In the genomic region with DNA sequence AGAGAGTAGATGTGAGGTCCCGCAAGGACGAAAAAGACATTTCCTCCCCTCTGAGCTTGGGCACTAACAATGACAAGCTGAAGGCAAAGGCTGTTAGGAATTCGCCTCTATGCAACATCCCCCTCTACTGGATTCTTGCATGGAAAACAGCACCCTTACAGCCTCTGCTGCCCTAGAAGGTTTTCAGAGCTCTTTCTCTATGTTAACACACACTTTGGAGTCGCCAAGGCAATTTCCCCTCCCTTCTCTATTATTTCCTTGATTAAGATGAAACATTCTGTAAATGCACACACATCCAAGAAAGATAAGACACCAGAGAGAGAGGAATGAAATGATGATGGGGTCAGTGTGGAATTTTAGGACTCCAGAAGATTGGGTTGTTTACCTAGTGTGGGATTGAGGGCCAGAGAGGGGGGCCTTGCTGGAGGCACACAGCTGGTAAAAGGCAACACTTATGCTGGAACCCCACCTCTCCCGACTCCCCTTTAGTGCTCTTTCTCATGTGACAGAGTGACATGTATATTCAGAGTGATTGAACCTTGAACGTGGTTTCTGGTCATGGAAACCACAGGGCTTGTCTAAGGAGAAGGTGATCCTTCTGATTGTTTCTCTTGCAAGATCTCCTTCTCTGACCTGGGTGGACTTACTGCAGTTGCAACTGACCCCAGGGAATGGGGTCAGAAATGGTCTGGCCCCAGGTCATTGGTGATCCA, we compare ENCODE assay signal across 1 cellular context.
TF ChIP-seq lines count a peak whose summit lies in the region.

No MANE protein-coding gene starts in this region.

TF ChIP-seq in GM12878, 131 proteins besides CTCF, POLR2A, EP300 and RAD21 (continues in another document):
- peak; percentile 89 for TF ChIP-seq SMC3 (IDR thresholded peaks at IDR 0.05; ENCODE audit: borderline replicate concordance, low read length)
- TF ChIP-seq SREBF2 (IDR thresholded peaks at IDR 0.05; ENCODE audit: low read length) = no peak
- TF ChIP-seq, protein P1, sequence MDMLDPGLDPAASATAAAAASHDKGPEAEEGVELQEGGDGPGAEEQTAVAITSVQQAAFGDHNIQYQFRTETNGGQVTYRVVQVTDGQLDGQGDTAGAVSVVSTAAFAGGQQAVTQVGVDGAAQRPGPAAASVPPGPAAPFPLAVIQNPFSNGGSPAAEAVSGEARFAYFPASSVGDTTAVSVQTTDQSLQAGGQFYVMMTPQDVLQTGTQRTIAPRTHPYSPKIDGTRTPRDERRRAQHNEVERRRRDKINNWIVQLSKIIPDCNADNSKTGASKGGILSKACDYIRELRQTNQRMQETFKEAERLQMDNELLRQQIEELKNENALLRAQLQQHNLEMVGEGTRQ (IDR thresholded peaks at IDR 0.05; ENCODE audit: borderline replicate concordance, low read depth, low read length) = no peak
- TF ChIP-seq JUND (IDR thresholded peaks at IDR 0.05; ENCODE audit: low read depth, low read length) = no peak
- TF ChIP-seq SMAD1 (IDR thresholded peaks at IDR 0.05; ENCODE audit: low read depth, partially characterized antibody) = no peak
- no peak for TF ChIP-seq ZSCAN29 (IDR thresholded peaks at IDR 0.05)
- TF ChIP-seq SRF (IDR thresholded peaks at IDR 0.05; ENCODE audit: low read depth in 2 of 2, low read length in 2 of 2) = no peak
- no peak for TF ChIP-seq NBN (IDR thresholded peaks at IDR 0.05)
- TF ChIP-seq BMI1 (IDR thresholded peaks at IDR 0.05; ENCODE audit: borderline replicate concordance) = no peak
- TF ChIP-seq SPI1 (IDR thresholded peaks at IDR 0.05; ENCODE audit: borderline replicate concordance, insufficient read depth, low read depth, low read length) = 0 out of 2 replicates have a peak, but pooled peaks have one; percentile 5
- TF ChIP-seq, protein P2, sequence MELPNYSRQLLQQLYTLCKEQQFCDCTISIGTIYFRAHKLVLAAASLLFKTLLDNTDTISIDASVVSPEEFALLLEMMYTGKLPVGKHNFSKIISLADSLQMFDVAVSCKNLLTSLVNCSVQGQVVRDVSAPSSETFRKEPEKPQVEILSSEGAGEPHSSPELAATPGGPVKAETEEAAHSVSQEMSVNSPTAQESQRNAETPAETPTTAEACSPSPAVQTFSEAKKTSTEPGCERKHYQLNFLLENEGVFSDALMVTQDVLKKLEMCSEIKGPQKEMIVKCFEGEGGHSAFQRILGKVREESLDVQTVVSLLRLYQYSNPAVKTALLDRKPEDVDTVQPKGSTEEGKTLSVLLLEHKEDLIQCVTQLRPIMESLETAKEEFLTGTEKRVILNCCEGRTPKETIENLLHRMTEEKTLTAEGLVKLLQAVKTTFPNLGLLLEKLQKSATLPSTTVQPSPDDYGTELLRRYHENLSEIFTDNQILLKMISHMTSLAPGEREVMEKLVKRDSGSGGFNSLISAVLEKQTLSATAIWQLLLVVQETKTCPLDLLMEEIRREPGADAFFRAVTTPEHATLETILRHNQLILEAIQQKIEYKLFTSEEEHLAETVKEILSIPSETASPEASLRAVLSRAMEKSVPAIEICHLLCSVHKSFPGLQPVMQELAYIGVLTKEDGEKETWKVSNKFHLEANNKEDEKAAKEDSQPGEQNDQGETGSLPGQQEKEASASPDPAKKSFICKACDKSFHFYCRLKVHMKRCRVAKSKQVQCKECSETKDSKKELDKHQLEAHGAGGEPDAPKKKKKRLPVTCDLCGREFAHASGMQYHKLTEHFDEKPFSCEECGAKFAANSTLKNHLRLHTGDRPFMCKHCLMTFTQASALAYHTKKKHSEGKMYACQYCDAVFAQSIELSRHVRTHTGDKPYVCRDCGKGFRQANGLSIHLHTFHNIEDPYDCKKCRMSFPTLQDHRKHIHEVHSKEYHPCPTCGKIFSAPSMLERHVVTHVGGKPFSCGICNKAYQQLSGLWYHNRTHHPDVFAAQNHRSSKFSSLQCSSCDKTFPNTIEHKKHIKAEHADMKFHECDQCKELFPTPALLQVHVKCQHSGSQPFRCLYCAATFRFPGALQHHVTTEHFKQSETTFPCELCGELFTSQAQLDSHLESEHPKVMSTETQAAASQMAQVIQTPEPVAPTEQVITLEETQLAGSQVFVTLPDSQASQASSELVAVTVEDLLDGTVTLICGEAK (IDR thresholded peaks at IDR 0.05; ENCODE audit: borderline replicate concordance) = no peak
- TF ChIP-seq FOXM1 (IDR thresholded peaks at IDR 0.05; ENCODE audit: low read depth, low read length) = no peak
- no peak for TF ChIP-seq EED (IDR thresholded peaks at IDR 0.05; ENCODE audit: low read depth)
- TF ChIP-seq, protein P3, sequence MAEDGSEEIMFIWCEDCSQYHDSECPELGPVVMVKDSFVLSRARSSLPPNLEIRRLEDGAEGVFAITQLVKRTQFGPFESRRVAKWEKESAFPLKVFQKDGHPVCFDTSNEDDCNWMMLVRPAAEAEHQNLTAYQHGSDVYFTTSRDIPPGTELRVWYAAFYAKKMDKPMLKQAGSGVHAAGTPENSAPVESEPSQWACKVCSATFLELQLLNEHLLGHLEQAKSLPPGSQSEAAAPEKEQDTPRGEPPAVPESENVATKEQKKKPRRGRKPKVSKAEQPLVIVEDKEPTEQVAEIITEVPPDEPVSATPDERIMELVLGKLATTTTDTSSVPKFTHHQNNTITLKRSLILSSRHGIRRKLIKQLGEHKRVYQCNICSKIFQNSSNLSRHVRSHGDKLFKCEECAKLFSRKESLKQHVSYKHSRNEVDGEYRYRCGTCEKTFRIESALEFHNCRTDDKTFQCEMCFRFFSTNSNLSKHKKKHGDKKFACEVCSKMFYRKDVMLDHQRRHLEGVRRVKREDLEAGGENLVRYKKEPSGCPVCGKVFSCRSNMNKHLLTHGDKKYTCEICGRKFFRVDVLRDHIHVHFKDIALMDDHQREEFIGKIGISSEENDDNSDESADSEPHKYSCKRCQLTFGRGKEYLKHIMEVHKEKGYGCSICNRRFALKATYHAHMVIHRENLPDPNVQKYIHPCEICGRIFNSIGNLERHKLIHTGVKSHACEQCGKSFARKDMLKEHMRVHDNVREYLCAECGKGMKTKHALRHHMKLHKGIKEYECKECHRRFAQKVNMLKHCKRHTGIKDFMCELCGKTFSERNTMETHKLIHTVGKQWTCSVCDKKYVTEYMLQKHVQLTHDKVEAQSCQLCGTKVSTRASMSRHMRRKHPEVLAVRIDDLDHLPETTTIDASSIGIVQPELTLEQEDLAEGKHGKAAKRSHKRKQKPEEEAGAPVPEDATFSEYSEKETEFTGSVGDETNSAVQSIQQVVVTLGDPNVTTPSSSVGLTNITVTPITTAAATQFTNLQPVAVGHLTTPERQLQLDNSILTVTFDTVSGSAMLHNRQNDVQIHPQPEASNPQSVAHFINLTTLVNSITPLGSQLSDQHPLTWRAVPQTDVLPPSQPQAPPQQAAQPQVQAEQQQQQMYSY (CRISPR knock-in tag; IDR thresholded peaks at IDR 0.05) = no peak
- TF ChIP-seq BHLHE40 (IDR thresholded peaks at IDR 0.05; ENCODE audit: borderline replicate concordance in 1 of 2, low read depth in 2 of 2, low read length in 1 of 2) = peak in 1 of 2 experiments; percentile 13; a peak in 1 of 4 replicates
- no peak for TF ChIP-seq ZZZ3 (IDR thresholded peaks at IDR 0.05; ENCODE audit: control insufficient read depth, insufficient read length, low read depth)
- TF ChIP-seq, protein P4, sequence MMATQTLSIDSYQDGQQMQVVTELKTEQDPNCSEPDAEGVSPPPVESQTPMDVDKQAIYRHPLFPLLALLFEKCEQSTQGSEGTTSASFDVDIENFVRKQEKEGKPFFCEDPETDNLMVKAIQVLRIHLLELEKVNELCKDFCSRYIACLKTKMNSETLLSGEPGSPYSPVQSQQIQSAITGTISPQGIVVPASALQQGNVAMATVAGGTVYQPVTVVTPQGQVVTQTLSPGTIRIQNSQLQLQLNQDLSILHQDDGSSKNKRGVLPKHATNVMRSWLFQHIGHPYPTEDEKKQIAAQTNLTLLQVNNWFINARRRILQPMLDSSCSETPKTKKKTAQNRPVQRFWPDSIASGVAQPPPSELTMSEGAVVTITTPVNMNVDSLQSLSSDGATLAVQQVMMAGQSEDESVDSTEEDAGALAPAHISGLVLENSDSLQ (IDR thresholded peaks at IDR 0.05) = 0 out of 2 replicates have a peak, but pooled peaks have one; percentile 22
- TF ChIP-seq ASH2L (IDR thresholded peaks at IDR 0.05; ENCODE audit: borderline replicate concordance, low read depth) = no peak
- no peak for TF ChIP-seq PAX5 (IDR thresholded peaks at IDR 0.05; ENCODE audit: borderline replicate concordance, low read depth, low read length)
- TF ChIP-seq, protein P5, sequence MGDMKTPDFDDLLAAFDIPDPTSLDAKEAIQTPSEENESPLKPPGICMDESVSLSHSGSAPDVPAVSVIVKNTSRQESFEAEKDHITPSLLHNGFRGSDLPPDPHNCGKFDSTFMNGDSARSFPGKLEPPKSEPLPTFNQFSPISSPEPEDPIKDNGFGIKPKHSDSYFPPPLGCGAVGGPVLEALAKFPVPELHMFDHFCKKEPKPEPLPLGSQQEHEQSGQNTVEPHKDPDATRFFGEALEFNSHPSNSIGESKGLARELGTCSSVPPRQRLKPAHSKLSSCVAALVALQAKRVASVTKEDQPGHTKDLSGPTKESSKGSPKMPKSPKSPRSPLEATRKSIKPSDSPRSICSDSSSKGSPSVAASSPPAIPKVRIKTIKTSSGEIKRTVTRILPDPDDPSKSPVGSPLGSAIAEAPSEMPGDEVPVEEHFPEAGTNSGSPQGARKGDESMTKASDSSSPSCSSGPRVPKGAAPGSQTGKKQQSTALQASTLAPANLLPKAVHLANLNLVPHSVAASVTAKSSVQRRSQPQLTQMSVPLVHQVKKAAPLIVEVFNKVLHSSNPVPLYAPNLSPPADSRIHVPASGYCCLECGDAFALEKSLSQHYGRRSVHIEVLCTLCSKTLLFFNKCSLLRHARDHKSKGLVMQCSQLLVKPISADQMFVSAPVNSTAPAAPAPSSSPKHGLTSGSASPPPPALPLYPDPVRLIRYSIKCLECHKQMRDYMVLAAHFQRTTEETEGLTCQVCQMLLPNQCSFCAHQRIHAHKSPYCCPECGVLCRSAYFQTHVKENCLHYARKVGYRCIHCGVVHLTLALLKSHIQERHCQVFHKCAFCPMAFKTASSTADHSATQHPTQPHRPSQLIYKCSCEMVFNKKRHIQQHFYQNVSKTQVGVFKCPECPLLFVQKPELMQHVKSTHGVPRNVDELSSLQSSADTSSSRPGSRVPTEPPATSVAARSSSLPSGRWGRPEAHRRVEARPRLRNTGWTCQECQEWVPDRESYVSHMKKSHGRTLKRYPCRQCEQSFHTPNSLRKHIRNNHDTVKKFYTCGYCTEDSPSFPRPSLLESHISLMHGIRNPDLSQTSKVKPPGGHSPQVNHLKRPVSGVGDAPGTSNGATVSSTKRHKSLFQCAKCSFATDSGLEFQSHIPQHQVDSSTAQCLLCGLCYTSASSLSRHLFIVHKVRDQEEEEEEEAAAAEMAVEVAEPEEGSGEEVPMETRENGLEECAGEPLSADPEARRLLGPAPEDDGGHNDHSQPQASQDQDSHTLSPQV (IDR thresholded peaks at IDR 0.05) = 0 out of 2 replicates have a peak, but pooled peaks have one; percentile 46
- TF ChIP-seq ZNF24 (IDR thresholded peaks at IDR 0.05) = 0 out of 2 replicates have a peak, but pooled peaks have one; percentile 6
- TF ChIP-seq IKZF1 (conservative IDR thresholded peaks at IDR 0.05) = peak; percentile 29
- TF ChIP-seq MEF2B (IDR thresholded peaks at IDR 0.05; ENCODE audit: partially characterized antibody, poor library complexity, severe bottlenecking) = no peak
- TF ChIP-seq, protein P6, sequence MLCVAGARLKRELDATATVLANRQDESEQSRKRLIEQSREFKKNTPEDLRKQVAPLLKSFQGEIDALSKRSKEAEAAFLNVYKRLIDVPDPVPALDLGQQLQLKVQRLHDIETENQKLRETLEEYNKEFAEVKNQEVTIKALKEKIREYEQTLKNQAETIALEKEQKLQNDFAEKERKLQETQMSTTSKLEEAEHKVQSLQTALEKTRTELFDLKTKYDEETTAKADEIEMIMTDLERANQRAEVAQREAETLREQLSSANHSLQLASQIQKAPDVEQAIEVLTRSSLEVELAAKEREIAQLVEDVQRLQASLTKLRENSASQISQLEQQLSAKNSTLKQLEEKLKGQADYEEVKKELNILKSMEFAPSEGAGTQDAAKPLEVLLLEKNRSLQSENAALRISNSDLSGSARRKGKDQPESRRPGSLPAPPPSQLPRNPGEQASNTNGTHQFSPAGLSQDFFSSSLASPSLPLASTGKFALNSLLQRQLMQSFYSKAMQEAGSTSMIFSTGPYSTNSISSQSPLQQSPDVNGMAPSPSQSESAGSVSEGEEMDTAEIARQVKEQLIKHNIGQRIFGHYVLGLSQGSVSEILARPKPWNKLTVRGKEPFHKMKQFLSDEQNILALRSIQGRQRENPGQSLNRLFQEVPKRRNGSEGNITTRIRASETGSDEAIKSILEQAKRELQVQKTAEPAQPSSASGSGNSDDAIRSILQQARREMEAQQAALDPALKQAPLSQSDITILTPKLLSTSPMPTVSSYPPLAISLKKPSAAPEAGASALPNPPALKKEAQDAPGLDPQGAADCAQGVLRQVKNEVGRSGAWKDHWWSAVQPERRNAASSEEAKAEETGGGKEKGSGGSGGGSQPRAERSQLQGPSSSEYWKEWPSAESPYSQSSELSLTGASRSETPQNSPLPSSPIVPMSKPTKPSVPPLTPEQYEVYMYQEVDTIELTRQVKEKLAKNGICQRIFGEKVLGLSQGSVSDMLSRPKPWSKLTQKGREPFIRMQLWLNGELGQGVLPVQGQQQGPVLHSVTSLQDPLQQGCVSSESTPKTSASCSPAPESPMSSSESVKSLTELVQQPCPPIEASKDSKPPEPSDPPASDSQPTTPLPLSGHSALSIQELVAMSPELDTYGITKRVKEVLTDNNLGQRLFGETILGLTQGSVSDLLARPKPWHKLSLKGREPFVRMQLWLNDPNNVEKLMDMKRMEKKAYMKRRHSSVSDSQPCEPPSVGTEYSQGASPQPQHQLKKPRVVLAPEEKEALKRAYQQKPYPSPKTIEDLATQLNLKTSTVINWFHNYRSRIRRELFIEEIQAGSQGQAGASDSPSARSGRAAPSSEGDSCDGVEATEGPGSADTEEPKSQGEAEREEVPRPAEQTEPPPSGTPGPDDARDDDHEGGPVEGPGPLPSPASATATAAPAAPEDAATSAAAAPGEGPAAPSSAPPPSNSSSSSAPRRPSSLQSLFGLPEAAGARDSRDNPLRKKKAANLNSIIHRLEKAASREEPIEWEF (IDR thresholded peaks at IDR 0.05; ENCODE audit: insufficient replicate concordance, low read depth, low read length) = no peak
- no peak for TF ChIP-seq ZNF217 (IDR thresholded peaks at IDR 0.05)
- TF ChIP-seq WRNIP1 (IDR thresholded peaks at IDR 0.05; ENCODE audit: borderline replicate concordance, low read depth, low read length) = 0 out of 2 replicates have a peak, but pooled peaks have one; percentile 48
- TF ChIP-seq NFIC (IDR thresholded peaks at IDR 0.05; ENCODE audit: low read depth, low read length) = no peak
- TF ChIP-seq SMARCA5 (IDR thresholded peaks at IDR 0.05) = peak; percentile 38; the same call in 1 of the 2 replicates
- no peak for TF ChIP-seq NR2C1 (IDR thresholded peaks at IDR 0.05)
- no peak for TF ChIP-seq ZBED1 (IDR thresholded peaks at IDR 0.05; ENCODE audit: borderline replicate concordance)
- TF ChIP-seq, protein P7, sequence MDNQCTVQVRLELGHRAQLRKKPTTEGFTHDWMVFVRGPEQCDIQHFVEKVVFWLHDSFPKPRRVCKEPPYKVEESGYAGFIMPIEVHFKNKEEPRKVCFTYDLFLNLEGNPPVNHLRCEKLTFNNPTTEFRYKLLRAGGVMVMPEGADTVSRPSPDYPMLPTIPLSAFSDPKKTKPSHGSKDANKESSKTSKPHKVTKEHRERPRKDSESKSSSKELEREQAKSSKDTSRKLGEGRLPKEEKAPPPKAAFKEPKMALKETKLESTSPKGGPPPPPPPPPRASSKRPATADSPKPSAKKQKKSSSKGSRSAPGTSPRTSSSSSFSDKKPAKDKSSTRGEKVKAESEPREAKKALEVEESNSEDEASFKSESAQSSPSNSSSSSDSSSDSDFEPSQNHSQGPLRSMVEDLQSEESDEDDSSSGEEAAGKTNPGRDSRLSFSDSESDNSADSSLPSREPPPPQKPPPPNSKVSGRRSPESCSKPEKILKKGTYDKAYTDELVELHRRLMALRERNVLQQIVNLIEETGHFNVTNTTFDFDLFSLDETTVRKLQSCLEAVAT (IDR thresholded peaks at IDR 0.05) = 0 out of 2 replicates have a peak, but pooled peaks have one; percentile 18
- TF ChIP-seq TAF1 (IDR thresholded peaks at IDR 0.05; ENCODE audit: borderline replicate concordance, low read depth, low read length) = no peak
- peak; percentile 46 for TF ChIP-seq RUNX3 (IDR thresholded peaks at IDR 0.05; ENCODE audit: low read length)
